2 cellular contexts compared by ENCODE assay signal in genomic region chr17:2400474-2400866, GRCh38.
TF ChIP-seq lines count a peak whose summit lies in the region.

No MANE protein-coding gene starts in this region.

TF ChIP-seq in A549, 52 proteins besides CTCF, POLR2A, EP300 and RAD21 (continued from another document):
- TF ChIP-seq TFCP2L1 (CRISPR knock-in tag; IDR thresholded peaks at IDR 0.05) (peak; percentile 60; the same call in 1 of the 2 replicates), PHF8 (IDR thresholded peaks at IDR 0.05; ENCODE audit: borderline replicate concordance, low read depth) (0 out of 2 replicates have a peak, but pooled peaks have one; percentile 29), HDAC2 (IDR thresholded peaks at IDR 0.05) (no peak; the same call in 1 of the 2 replicates), MAX (IDR thresholded peaks at IDR 0.05) (peak; percentile 74; the same call in 1 of the 2 replicates), ZC3H11A (IDR thresholded peaks at IDR 0.05) (no peak), POLR2AphosphoS2 (conservative IDR thresholded peaks at IDR 0.05; ENCODE audit: low read length) (no peak), EHMT2 (IDR thresholded peaks at IDR 0.05; ENCODE audit: low read depth) (no peak), FOSL2 (IDR thresholded peaks at IDR 0.05) (no peak), FOSL2 (CRISPR knock-in tag; IDR thresholded peaks at IDR 0.05) (no peak), EHF (CRISPR knock-in tag; IDR thresholded peaks at IDR 0.05) (no peak), RARB (CRISPR knock-in tag; IDR thresholded peaks at IDR 0.05) (no peak), ZSCAN20 (CRISPR knock-in tag; IDR thresholded peaks at IDR 0.05) (no peak), ESRRA (IDR thresholded peaks at IDR 0.05; ENCODE audit: borderline replicate concordance, low read length) (no peak), FOSB (CRISPR knock-in tag; IDR thresholded peaks at IDR 0.05) (no peak), JUNB (IDR thresholded peaks at IDR 0.05) (no peak)
- TF ChIP-seq, protein P1, sequence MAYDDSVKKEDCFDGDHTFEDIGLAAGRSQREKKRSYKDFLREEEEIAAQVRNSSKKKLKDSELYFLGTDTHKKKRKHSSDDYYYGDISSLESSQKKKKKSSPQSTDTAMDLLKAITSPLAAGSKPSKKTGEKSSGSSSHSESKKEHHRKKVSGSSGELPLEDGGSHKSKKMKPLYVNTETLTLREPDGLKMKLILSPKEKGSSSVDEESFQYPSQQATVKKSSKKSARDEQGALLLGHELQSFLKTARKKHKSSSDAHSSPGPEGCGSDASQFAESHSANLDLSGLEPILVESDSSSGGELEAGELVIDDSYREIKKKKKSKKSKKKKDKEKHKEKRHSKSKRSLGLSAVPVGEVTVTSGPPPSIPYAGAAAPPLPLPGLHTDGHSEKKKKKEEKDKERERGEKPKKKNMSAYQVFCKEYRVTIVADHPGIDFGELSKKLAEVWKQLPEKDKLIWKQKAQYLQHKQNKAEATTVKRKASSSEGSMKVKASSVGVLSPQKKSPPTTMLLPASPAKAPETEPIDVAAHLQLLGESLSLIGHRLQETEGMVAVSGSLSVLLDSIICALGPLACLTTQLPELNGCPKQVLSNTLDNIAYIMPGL (CRISPR knock-in tag; IDR thresholded peaks at IDR 0.05; ENCODE audit: borderline replicate concordance): no peak

TF ChIP-seq in GM23338, 12 proteins besides CTCF, POLR2A, EP300 and RAD21 (continued from another document):
- no peak for TF ChIP-seq ZNF462 (CRISPR knock-in tag; IDR thresholded peaks at IDR 0.05)
- no peak; the same call in 1 of the 2 replicates for TF ChIP-seq CREB1 (CRISPR knock-in tag; IDR thresholded peaks at IDR 0.05; ENCODE audit: low read depth)
- no peak for TF ChIP-seq ZNF331 (CRISPR knock-in tag; IDR thresholded peaks at IDR 0.05; ENCODE audit: low read depth)
- TF ChIP-seq EZH2phosphoT487 (IDR thresholded peaks at IDR 0.05; ENCODE audit: unreplicated experiment): no peak
- TF ChIP-seq STAT1 (IDR thresholded peaks at IDR 0.05; ENCODE audit: unreplicated experiment): no peak
- no peak for TF ChIP-seq JUNB (IDR thresholded peaks at IDR 0.05; ENCODE audit: unreplicated experiment)
- TF ChIP-seq ETS1 (IDR thresholded peaks at IDR 0.05): no peak
- no peak for TF ChIP-seq POLR2AphosphoS5 (IDR thresholded peaks at IDR 0.05; ENCODE audit: low read depth)
